ENCODE assay signal across 1 cellular context in the genomic region with DNA sequence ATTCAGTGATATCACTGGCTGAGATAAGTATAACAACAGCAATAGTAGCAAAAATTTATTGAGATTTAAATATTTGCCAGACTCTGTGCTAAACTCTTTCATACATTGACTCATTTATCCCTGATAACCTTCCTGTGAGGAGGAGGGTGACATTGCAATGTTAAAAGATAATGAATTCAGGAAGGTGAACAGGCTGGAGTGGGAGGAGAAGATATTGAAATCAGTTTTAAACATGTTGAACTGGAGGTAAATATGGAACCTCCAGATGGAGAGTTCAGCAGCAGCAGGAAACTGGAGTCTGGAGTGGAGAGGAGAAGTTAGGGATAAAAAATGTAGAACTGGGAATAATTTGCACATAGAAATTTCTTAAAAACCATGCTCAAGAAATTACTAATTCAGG.
TF ChIP-seq lines count a peak whose summit lies in the region.

No MANE protein-coding gene starts in this region.

TF ChIP-seq in K562, 482 proteins besides CTCF, POLR2A, EP300 and RAD21 (continued from another document and continues in another):
- TF ChIP-seq, protein P1, sequence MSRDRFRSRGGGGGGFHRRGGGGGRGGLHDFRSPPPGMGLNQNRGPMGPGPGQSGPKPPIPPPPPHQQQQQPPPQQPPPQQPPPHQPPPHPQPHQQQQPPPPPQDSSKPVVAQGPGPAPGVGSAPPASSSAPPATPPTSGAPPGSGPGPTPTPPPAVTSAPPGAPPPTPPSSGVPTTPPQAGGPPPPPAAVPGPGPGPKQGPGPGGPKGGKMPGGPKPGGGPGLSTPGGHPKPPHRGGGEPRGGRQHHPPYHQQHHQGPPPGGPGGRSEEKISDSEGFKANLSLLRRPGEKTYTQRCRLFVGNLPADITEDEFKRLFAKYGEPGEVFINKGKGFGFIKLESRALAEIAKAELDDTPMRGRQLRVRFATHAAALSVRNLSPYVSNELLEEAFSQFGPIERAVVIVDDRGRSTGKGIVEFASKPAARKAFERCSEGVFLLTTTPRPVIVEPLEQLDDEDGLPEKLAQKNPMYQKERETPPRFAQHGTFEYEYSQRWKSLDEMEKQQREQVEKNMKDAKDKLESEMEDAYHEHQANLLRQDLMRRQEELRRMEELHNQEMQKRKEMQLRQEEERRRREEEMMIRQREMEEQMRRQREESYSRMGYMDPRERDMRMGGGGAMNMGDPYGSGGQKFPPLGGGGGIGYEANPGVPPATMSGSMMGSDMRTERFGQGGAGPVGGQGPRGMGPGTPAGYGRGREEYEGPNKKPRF (IDR thresholded peaks at IDR 0.05; ENCODE audit: low read depth, low read length) = no peak
- TF ChIP-seq NFRKB (IDR thresholded peaks at IDR 0.05; ENCODE audit: low read depth) (no peak), CHD4 (IDR thresholded peaks at IDR 0.05; ENCODE audit: insufficient read depth, insufficient replicate concordance, low read depth, low read length, poor library complexity, severe bottlenecking) (no peak), SPI1 (IDR thresholded peaks at IDR 0.05; ENCODE audit: borderline replicate concordance, low read depth, low read length) (no peak), MAZ (CRISPR knock-in tag; conservative IDR thresholded peaks at IDR 0.05 in 1 of 2, IDR thresholded peaks at IDR 0.05 in 1 of 2) (no peak), THRAP3 (IDR thresholded peaks at IDR 0.05; ENCODE audit: borderline replicate concordance) (no peak), BCL6 (CRISPR knock-in tag; IDR thresholded peaks at IDR 0.05) (no peak), MEF2D (tag; conservative IDR thresholded peaks at IDR 0.05; ENCODE audit: low read depth) (0 out of 2 replicates have a peak, but pooled peaks have one; percentile 33), CREB1 (IDR thresholded peaks at IDR 0.05) (no peak), CREB1 (CRISPR knock-in tag; IDR thresholded peaks at IDR 0.05) (no peak), SETDB1 (IDR thresholded peaks at IDR 0.05; ENCODE audit: low read length) (no peak), PRPF4 (IDR thresholded peaks at IDR 0.05; ENCODE audit: insufficient read depth, low read depth, low read length, poor library complexity, severe bottlenecking) (no peak), TEAD4 (IDR thresholded peaks at IDR 0.05; ENCODE audit: low read length) (peak; percentile 82), TEAD4 (CRISPR knock-in tag; IDR thresholded peaks at IDR 0.05; ENCODE audit: borderline replicate concordance) (no peak), CBFA2T3 (IDR thresholded peaks at IDR 0.05) (peak; percentile 89), EZH2 (IDR thresholded peaks at IDR 0.05; ENCODE audit: borderline replicate concordance, low read depth, low read length) (no peak), KLF16 (IDR thresholded peaks at IDR 0.05) (peak; percentile 60), MTA2 (IDR thresholded peaks at IDR 0.05; ENCODE audit: low read depth) (peak; percentile 57; the same call in 1 of the 2 replicates), FOSL1 (tag; conservative IDR thresholded peaks at IDR 0.05) (peak; percentile 64), SRSF3 (IDR thresholded peaks at IDR 0.05; ENCODE audit: insufficient read depth, low read length) (no peak), SP2 (IDR thresholded peaks at IDR 0.05; ENCODE audit: extremely low read depth, low read depth, low read length, poor library complexity, severe bottlenecking) (no peak), YBX1 (IDR thresholded peaks at IDR 0.05) (no peak), NFE2 (IDR thresholded peaks at IDR 0.05; ENCODE audit: low read depth) (peak; percentile 34; the same call in 1 of the 2 replicates), ZC3H4 (CRISPR knock-in tag; IDR thresholded peaks at IDR 0.05; ENCODE audit: borderline replicate concordance) (no peak)
- TF ChIP-seq, protein P2, sequence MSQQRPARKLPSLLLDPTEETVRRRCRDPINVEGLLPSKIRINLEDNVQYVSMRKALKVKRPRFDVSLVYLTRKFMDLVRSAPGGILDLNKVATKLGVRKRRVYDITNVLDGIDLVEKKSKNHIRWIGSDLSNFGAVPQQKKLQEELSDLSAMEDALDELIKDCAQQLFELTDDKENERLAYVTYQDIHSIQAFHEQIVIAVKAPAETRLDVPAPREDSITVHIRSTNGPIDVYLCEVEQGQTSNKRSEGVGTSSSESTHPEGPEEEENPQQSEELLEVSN (IDR thresholded peaks at IDR 0.05; ENCODE audit: borderline replicate concordance in 1 of 2, extremely low read depth in 1 of 2, insufficient read depth in 1 of 2, insufficient read length in 1 of 2, low read depth in 1 of 2, low read length in 1 of 2, poor library complexity in 1 of 2, severe bottlenecking in 1 of 2) = no peak
- TF ChIP-seq, protein P3, sequence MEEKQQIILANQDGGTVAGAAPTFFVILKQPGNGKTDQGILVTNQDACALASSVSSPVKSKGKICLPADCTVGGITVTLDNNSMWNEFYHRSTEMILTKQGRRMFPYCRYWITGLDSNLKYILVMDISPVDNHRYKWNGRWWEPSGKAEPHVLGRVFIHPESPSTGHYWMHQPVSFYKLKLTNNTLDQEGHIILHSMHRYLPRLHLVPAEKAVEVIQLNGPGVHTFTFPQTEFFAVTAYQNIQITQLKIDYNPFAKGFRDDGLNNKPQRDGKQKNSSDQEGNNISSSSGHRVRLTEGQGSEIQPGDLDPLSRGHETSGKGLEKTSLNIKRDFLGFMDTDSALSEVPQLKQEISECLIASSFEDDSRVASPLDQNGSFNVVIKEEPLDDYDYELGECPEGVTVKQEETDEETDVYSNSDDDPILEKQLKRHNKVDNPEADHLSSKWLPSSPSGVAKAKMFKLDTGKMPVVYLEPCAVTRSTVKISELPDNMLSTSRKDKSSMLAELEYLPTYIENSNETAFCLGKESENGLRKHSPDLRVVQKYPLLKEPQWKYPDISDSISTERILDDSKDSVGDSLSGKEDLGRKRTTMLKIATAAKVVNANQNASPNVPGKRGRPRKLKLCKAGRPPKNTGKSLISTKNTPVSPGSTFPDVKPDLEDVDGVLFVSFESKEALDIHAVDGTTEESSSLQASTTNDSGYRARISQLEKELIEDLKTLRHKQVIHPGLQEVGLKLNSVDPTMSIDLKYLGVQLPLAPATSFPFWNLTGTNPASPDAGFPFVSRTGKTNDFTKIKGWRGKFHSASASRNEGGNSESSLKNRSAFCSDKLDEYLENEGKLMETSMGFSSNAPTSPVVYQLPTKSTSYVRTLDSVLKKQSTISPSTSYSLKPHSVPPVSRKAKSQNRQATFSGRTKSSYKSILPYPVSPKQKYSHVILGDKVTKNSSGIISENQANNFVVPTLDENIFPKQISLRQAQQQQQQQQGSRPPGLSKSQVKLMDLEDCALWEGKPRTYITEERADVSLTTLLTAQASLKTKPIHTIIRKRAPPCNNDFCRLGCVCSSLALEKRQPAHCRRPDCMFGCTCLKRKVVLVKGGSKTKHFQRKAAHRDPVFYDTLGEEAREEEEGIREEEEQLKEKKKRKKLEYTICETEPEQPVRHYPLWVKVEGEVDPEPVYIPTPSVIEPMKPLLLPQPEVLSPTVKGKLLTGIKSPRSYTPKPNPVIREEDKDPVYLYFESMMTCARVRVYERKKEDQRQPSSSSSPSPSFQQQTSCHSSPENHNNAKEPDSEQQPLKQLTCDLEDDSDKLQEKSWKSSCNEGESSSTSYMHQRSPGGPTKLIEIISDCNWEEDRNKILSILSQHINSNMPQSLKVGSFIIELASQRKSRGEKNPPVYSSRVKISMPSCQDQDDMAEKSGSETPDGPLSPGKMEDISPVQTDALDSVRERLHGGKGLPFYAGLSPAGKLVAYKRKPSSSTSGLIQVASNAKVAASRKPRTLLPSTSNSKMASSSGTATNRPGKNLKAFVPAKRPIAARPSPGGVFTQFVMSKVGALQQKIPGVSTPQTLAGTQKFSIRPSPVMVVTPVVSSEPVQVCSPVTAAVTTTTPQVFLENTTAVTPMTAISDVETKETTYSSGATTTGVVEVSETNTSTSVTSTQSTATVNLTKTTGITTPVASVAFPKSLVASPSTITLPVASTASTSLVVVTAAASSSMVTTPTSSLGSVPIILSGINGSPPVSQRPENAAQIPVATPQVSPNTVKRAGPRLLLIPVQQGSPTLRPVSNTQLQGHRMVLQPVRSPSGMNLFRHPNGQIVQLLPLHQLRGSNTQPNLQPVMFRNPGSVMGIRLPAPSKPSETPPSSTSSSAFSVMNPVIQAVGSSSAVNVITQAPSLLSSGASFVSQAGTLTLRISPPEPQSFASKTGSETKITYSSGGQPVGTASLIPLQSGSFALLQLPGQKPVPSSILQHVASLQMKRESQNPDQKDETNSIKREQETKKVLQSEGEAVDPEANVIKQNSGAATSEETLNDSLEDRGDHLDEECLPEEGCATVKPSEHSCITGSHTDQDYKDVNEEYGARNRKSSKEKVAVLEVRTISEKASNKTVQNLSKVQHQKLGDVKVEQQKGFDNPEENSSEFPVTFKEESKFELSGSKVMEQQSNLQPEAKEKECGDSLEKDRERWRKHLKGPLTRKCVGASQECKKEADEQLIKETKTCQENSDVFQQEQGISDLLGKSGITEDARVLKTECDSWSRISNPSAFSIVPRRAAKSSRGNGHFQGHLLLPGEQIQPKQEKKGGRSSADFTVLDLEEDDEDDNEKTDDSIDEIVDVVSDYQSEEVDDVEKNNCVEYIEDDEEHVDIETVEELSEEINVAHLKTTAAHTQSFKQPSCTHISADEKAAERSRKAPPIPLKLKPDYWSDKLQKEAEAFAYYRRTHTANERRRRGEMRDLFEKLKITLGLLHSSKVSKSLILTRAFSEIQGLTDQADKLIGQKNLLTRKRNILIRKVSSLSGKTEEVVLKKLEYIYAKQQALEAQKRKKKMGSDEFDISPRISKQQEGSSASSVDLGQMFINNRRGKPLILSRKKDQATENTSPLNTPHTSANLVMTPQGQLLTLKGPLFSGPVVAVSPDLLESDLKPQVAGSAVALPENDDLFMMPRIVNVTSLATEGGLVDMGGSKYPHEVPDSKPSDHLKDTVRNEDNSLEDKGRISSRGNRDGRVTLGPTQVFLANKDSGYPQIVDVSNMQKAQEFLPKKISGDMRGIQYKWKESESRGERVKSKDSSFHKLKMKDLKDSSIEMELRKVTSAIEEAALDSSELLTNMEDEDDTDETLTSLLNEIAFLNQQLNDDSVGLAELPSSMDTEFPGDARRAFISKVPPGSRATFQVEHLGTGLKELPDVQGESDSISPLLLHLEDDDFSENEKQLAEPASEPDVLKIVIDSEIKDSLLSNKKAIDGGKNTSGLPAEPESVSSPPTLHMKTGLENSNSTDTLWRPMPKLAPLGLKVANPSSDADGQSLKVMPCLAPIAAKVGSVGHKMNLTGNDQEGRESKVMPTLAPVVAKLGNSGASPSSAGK (IDR thresholded peaks at IDR 0.05) = no peak
- TF ChIP-seq, protein P4, sequence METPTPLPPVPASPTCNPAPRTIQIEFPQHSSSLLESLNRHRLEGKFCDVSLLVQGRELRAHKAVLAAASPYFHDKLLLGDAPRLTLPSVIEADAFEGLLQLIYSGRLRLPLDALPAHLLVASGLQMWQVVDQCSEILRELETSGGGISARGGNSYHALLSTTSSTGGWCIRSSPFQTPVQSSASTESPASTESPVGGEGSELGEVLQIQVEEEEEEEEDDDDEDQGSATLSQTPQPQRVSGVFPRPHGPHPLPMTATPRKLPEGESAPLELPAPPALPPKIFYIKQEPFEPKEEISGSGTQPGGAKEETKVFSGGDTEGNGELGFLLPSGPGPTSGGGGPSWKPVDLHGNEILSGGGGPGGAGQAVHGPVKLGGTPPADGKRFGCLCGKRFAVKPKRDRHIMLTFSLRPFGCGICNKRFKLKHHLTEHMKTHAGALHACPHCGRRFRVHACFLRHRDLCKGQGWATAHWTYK (CRISPR knock-in tag; IDR thresholded peaks at IDR 0.05) = no peak
- TF ChIP-seq, protein P5, sequence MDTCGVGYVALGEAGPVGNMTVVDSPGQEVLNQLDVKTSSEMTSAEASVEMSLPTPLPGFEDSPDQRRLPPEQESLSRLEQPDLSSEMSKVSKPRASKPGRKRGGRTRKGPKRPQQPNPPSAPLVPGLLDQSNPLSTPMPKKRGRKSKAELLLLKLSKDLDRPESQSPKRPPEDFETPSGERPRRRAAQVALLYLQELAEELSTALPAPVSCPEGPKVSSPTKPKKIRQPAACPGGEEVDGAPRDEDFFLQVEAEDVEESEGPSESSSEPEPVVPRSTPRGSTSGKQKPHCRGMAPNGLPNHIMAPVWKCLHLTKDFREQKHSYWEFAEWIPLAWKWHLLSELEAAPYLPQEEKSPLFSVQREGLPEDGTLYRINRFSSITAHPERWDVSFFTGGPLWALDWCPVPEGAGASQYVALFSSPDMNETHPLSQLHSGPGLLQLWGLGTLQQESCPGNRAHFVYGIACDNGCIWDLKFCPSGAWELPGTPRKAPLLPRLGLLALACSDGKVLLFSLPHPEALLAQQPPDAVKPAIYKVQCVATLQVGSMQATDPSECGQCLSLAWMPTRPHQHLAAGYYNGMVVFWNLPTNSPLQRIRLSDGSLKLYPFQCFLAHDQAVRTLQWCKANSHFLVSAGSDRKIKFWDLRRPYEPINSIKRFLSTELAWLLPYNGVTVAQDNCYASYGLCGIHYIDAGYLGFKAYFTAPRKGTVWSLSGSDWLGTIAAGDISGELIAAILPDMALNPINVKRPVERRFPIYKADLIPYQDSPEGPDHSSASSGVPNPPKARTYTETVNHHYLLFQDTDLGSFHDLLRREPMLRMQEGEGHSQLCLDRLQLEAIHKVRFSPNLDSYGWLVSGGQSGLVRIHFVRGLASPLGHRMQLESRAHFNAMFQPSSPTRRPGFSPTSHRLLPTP (IDR thresholded peaks at IDR 0.05; ENCODE audit: borderline replicate concordance, extremely low read depth, insufficient read length) = no peak
- TF ChIP-seq, protein P6, sequence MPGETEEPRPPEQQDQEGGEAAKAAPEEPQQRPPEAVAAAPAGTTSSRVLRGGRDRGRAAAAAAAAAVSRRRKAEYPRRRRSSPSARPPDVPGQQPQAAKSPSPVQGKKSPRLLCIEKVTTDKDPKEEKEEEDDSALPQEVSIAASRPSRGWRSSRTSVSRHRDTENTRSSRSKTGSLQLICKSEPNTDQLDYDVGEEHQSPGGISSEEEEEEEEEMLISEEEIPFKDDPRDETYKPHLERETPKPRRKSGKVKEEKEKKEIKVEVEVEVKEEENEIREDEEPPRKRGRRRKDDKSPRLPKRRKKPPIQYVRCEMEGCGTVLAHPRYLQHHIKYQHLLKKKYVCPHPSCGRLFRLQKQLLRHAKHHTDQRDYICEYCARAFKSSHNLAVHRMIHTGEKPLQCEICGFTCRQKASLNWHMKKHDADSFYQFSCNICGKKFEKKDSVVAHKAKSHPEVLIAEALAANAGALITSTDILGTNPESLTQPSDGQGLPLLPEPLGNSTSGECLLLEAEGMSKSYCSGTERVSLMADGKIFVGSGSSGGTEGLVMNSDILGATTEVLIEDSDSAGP (CRISPR knock-in tag; IDR thresholded peaks at IDR 0.05) = no peak
- TF ChIP-seq, protein P7, sequence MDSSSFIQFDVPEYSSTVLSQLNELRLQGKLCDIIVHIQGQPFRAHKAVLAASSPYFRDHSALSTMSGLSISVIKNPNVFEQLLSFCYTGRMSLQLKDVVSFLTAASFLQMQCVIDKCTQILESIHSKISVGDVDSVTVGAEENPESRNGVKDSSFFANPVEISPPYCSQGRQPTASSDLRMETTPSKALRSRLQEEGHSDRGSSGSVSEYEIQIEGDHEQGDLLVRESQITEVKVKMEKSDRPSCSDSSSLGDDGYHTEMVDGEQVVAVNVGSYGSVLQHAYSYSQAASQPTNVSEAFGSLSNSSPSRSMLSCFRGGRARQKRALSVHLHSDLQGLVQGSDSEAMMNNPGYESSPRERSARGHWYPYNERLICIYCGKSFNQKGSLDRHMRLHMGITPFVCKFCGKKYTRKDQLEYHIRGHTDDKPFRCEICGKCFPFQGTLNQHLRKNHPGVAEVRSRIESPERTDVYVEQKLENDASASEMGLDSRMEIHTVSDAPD (CRISPR knock-in tag; IDR thresholded peaks at IDR 0.05) = no peak
